In genomic region chr2:49937432-49937831, GRCh38 we compare ENCODE assay signal across 18 cellular contexts.
"Had no signal": no experiment of that assay in that cellular context is flagged by ENCODE, and none has a peak within 500 bp of the region (broad histone marks: within the 10 kb centered on the region; RNA-seq: fewer than 3 reads in every experiment).

No MANE protein-coding gene starts in this region.

- H3K36me3 ChIP-seq: colonic mucosa, esophagus muscularis mucosa, gastroesophageal sphincter, heart left ventricle, left lung had no signal

- DNase-seq: colonic mucosa; cortex of kidney; effector CD4-positive, alpha-beta T cell; effector memory CD4-positive, alpha-beta T cell; foreskin keratinocyte; heart left ventricle; hippocampal formation; left cardiac atrium; left lung; left ventricle myocardium superior; mammary epithelial cell; midbrain; naive thymus-derived CD4-positive, alpha-beta T cell had no signal

- H3K4me1 ChIP-seq: colonic mucosa, esophagus muscularis mucosa, foreskin keratinocyte, gastroesophageal sphincter, left lung had no signal

- H3K4me3 ChIP-seq: colonic mucosa, esophagus muscularis mucosa, gastroesophageal sphincter, heart left ventricle, left lung, lung had no signal

- H3K36me3 Mint-ChIP-seq: memory B cell; naive thymus-derived CD4-positive, alpha-beta T cell had no signal

- H3K9me3 ChIP-seq: colonic mucosa, esophagus muscularis mucosa, gastroesophageal sphincter, heart left ventricle, left lung had no signal

- H3K27me3 ChIP-seq: colonic mucosa, esophagus muscularis mucosa, foreskin keratinocyte, gastroesophageal sphincter, heart left ventricle, left lung had no signal

- ATAC-seq: foreskin keratinocyte; gastroesophageal sphincter; heart left ventricle; left cardiac atrium; left lung; left ventricle myocardium superior; naive thymus-derived CD4-positive, alpha-beta T cell had no signal

- H3K27ac ChIP-seq: colonic mucosa, esophagus muscularis mucosa, foreskin keratinocyte, gastroesophageal sphincter, heart left ventricle, left lung had no signal

- H3K4me3 Mint-ChIP-seq: dendritic cell treated with granulocyte-macrophage colony-stimulating factor and Interleukin-4, amounts not matched to agents 40 ng/mL and 50 ng/mL, for 4 days; memory B cell; naive thymus-derived CD4-positive, alpha-beta T cell had no signal

- H3K9me3 Mint-ChIP-seq: dendritic cell treated with granulocyte-macrophage colony-stimulating factor and Interleukin-4, amounts not matched to agents 40 ng/mL and 50 ng/mL, for 4 days had no signal

- H3K27ac Mint-ChIP-seq: dendritic cell treated with granulocyte-macrophage colony-stimulating factor and Interleukin-4, amounts not matched to agents 40 ng/mL and 50 ng/mL, for 4 days; memory B cell; naive thymus-derived CD4-positive, alpha-beta T cell had no signal

- H3K27me3 Mint-ChIP-seq: dendritic cell treated with granulocyte-macrophage colony-stimulating factor and Interleukin-4, amounts not matched to agents 40 ng/mL and 50 ng/mL, for 4 days; memory B cell; naive thymus-derived CD4-positive, alpha-beta T cell had no signal
